1 cellular context compared by ENCODE assay signal in the genomic region with DNA sequence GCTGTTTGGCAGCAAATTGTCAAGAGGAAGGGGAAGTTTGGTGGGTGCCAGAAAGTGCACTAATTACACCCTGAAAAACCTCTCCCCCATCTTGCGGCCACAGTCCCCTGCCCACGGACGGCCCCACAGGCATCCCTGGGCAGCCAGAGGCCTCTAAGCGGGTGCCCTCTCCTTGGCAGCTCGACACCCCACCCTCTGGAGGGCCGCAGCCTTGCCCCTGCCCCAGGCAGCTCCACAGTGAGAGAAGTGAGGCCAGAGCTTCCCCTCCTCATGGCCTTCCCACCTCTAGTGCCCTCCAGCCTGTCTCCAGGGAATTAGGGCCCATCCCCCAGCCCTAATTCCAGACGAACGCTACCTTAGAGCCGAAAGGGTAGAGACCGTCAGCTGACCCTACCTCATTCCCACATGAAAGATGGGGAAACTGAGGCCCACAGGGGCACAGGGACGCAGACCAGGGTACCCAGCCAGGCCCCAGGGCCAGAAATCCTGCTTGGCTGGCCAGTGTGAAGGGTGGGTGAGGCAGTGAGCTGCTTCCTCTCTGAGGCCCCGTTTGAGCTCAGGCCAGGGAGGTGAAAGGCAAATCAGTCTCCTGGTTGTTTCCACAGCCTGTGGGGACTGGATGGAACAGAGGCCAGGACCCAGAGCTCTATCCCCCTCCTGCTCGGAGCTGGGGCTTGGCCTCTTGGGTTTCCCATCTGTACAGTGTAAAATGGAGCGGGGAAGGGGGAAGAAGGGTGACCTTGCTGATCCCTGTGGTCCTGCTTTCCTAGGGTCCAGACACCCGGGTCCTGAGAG.
TF ChIP-seq lines count a peak whose summit lies in the region.

No MANE protein-coding gene starts in this region.

TF ChIP-seq in K562, 482 proteins besides CTCF, POLR2A, EP300 and RAD21 (continued from another document):
- TF ChIP-seq TFAP4 (CRISPR knock-in tag; IDR thresholded peaks at IDR 0.05; ENCODE audit: borderline replicate concordance) = no peak
- TF ChIP-seq ZNF707 (CRISPR knock-in tag; conservative IDR thresholded peaks at IDR 0.05) = no peak
- no peak for TF ChIP-seq ZNF224 (CRISPR knock-in tag; IDR thresholded peaks at IDR 0.05)
- TF ChIP-seq SUPT5H (IDR thresholded peaks at IDR 0.05) = no peak
- TF ChIP-seq MAFK (IDR thresholded peaks at IDR 0.05; ENCODE audit: low read length) = no peak
- no peak for TF ChIP-seq MEIS2 (IDR thresholded peaks at IDR 0.05; ENCODE audit: partially characterized antibody)
- TF ChIP-seq NR4A1 (CRISPR knock-in tag; IDR thresholded peaks at IDR 0.05) = no peak
- no peak for TF ChIP-seq NR4A1 (tag; IDR thresholded peaks at IDR 0.05)
- no peak for TF ChIP-seq DPF2 (IDR thresholded peaks at IDR 0.05)
